In the genomic region with DNA sequence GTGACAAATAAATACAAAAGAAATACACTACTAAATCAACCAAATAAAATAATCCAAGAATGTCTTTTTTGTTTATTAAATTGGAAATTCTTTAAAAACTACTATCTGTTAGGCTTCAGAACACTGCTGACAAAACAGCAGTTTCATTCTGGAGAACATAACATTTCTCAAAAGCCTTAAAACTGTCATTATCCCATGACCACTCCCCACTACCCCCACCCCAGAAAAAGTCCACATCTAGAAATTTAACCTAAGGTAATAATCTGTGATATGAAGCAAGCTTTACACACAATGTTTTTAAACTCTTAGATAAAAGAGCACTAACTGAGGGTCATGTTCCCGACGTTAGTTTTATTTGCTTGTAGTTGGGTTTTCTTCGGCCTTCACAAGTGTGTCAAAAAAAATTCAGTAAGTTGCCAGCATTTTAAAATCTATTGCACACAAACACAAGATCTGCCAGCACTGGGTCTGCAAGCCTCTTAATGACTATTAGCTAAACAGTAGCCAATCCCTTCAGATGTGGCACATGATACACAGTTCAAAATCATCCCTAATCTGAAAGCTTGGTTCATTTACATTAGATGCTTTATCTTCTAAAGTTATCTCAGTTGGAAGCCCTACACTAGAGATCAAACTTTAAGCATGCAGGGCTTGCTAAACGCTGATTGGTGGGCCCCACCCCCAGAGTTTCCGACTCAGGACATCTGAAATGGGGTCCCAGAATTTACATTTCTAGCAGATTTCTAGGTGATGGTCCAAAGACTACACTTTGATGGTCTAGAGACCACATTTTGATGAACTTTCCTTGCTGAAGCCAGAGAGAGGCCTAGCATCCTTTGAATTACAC, we compare ENCODE assay signal across 1 cellular context.
TF ChIP-seq lines count a peak whose summit lies in the region.

No MANE protein-coding gene starts in this region.

TF ChIP-seq in HEK293, 187 proteins besides CTCF, POLR2A, EP300 and RAD21 (continued from another document and continues in another):
- TF ChIP-seq PRDM10 (tag by site-specific recombination; IDR thresholded peaks at IDR 0.05) (no peak), ZNF623 (tag by site-specific recombination; IDR thresholded peaks at IDR 0.05) (no peak), ZNF510 (tag by site-specific recombination; IDR thresholded peaks at IDR 0.05; ENCODE audit: insufficient replicate concordance) (no peak), KLF10 (tag by site-specific recombination; IDR thresholded peaks at IDR 0.05) (0 out of 2 replicates have a peak, but pooled peaks have one; percentile 9), ZNF837 (tag by site-specific recombination; IDR thresholded peaks at IDR 0.05) (no peak), GLIS2 (tag by site-specific recombination; IDR thresholded peaks at IDR 0.05) (no peak), HOXD13 (CRISPR knock-in tag; IDR thresholded peaks at IDR 0.05; ENCODE audit: borderline replicate concordance) (no peak), YY2 (tag by site-specific recombination; IDR thresholded peaks at IDR 0.05) (no peak), ZNF626 (tag by site-specific recombination; IDR thresholded peaks at IDR 0.05) (no peak), ZBTB7A (tag by site-specific recombination; IDR thresholded peaks at IDR 0.05; ENCODE audit: low read depth) (no peak), ZNF692 (tag by site-specific recombination; IDR thresholded peaks at IDR 0.05) (peak; percentile 95), ZNF302 (tag by site-specific recombination; IDR thresholded peaks at IDR 0.05; ENCODE audit: low read depth) (no peak), ZNF571 (tag by site-specific recombination; IDR thresholded peaks at IDR 0.05) (no peak), ZNF140 (tag by site-specific recombination; IDR thresholded peaks at IDR 0.05) (no peak), PRDM6 (tag by site-specific recombination; IDR thresholded peaks at IDR 0.05) (peak; percentile 99), ZNF776 (tag by site-specific recombination; IDR thresholded peaks at IDR 0.05; ENCODE audit: borderline replicate concordance) (no peak), PATZ1 (tag by site-specific recombination; IDR thresholded peaks at IDR 0.05) (0 out of 2 replicates have a peak, but pooled peaks have one; percentile 21), ZNF223 (tag by site-specific recombination; IDR thresholded peaks at IDR 0.05) (no peak), ZNF10 (tag by site-specific recombination; IDR thresholded peaks at IDR 0.05) (no peak), KLF1 (tag by site-specific recombination; IDR thresholded peaks at IDR 0.05) (no peak), ZFP69B (tag by site-specific recombination; IDR thresholded peaks at IDR 0.05) (peak; percentile 93), ZNF670 (tag by site-specific recombination; IDR thresholded peaks at IDR 0.05; ENCODE audit: low read depth) (no peak), ZNF121 (tag by site-specific recombination; IDR thresholded peaks at IDR 0.05) (no peak), MYNN (tag by site-specific recombination; IDR thresholded peaks at IDR 0.05; ENCODE audit: borderline replicate concordance) (no peak), ZNF645 (tag by site-specific recombination; IDR thresholded peaks at IDR 0.05) (no peak), ZFP41 (tag by site-specific recombination; IDR thresholded peaks at IDR 0.05; ENCODE audit: borderline replicate concordance) (no peak)
- TF ChIP-seq, protein P1, sequence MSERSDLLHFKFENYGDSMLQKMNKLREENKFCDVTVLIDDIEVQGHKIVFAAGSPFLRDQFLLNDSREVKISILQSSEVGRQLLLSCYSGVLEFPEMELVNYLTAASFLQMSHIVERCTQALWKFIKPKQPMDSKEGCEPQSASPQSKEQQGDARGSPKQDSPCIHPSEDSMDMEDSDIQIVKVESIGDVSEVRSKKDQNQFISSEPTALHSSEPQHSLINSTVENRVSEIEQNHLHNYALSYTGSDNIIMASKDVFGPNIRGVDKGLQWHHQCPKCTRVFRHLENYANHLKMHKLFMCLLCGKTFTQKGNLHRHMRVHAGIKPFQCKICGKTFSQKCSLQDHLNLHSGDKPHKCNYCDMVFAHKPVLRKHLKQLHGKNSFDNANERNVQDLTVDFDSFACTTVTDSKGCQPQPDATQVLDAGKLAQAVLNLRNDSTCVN (tag by site-specific recombination; optimal IDR thresholded peaks at IDR 0.05): no peak
- TF ChIP-seq, protein P2, sequence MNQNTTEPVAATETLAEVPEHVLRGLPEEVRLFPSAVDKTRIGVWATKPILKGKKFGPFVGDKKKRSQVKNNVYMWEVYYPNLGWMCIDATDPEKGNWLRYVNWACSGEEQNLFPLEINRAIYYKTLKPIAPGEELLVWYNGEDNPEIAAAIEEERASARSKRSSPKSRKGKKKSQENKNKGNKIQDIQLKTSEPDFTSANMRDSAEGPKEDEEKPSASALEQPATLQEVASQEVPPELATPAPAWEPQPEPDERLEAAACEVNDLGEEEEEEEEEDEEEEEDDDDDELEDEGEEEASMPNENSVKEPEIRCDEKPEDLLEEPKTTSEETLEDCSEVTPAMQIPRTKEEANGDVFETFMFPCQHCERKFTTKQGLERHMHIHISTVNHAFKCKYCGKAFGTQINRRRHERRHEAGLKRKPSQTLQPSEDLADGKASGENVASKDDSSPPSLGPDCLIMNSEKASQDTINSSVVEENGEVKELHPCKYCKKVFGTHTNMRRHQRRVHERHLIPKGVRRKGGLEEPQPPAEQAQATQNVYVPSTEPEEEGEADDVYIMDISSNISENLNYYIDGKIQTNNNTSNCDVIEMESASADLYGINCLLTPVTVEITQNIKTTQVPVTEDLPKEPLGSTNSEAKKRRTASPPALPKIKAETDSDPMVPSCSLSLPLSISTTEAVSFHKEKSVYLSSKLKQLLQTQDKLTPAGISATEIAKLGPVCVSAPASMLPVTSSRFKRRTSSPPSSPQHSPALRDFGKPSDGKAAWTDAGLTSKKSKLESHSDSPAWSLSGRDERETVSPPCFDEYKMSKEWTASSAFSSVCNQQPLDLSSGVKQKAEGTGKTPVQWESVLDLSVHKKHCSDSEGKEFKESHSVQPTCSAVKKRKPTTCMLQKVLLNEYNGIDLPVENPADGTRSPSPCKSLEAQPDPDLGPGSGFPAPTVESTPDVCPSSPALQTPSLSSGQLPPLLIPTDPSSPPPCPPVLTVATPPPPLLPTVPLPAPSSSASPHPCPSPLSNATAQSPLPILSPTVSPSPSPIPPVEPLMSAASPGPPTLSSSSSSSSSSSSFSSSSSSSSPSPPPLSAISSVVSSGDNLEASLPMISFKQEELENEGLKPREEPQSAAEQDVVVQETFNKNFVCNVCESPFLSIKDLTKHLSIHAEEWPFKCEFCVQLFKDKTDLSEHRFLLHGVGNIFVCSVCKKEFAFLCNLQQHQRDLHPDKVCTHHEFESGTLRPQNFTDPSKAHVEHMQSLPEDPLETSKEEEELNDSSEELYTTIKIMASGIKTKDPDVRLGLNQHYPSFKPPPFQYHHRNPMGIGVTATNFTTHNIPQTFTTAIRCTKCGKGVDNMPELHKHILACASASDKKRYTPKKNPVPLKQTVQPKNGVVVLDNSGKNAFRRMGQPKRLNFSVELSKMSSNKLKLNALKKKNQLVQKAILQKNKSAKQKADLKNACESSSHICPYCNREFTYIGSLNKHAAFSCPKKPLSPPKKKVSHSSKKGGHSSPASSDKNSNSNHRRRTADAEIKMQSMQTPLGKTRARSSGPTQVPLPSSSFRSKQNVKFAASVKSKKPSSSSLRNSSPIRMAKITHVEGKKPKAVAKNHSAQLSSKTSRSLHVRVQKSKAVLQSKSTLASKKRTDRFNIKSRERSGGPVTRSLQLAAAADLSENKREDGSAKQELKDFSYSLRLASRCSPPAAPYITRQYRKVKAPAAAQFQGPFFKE (tag by site-specific recombination; IDR thresholded peaks at IDR 0.05; ENCODE audit: borderline replicate concordance): no peak
- TF ChIP-seq, protein P3, sequence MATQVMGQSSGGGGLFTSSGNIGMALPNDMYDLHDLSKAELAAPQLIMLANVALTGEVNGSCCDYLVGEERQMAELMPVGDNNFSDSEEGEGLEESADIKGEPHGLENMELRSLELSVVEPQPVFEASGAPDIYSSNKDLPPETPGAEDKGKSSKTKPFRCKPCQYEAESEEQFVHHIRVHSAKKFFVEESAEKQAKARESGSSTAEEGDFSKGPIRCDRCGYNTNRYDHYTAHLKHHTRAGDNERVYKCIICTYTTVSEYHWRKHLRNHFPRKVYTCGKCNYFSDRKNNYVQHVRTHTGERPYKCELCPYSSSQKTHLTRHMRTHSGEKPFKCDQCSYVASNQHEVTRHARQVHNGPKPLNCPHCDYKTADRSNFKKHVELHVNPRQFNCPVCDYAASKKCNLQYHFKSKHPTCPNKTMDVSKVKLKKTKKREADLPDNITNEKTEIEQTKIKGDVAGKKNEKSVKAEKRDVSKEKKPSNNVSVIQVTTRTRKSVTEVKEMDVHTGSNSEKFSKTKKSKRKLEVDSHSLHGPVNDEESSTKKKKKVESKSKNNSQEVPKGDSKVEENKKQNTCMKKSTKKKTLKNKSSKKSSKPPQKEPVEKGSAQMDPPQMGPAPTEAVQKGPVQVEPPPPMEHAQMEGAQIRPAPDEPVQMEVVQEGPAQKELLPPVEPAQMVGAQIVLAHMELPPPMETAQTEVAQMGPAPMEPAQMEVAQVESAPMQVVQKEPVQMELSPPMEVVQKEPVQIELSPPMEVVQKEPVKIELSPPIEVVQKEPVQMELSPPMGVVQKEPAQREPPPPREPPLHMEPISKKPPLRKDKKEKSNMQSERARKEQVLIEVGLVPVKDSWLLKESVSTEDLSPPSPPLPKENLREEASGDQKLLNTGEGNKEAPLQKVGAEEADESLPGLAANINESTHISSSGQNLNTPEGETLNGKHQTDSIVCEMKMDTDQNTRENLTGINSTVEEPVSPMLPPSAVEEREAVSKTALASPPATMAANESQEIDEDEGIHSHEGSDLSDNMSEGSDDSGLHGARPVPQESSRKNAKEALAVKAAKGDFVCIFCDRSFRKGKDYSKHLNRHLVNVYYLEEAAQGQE (tag by site-specific recombination; IDR thresholded peaks at IDR 0.05): no peak
